ENCODE assay signal across 1 cellular context in genomic region chr5:159331099-159331973, GRCh38.
TF ChIP-seq lines count a peak whose summit lies in the region.

No MANE protein-coding gene starts in this region.

TF ChIP-seq in HCT116, 20 proteins besides CTCF, POLR2A, EP300 and RAD21 (continued from another document):
- TF ChIP-seq MAX (IDR thresholded peaks at IDR 0.05) (peak; percentile 76), EGR1 (IDR thresholded peaks at IDR 0.05; ENCODE audit: low read depth) (no peak), ATF3 (IDR thresholded peaks at IDR 0.05) (no peak), EZH2 (IDR thresholded peaks at IDR 0.05) (no peak)
TF ChIP-seq in HCT116: peak in this region for 6.
